8 cellular contexts compared by ENCODE assay signal in genomic region chr22:37608477-37609239, GRCh38. TPM values are rescaled to one million over a fixed set of nuclear protein-coding genes. Genes with fewer than 3 reads are reported as not detected.
DNase-seq lines count a peak whose midpoint lies in the region; ATAC-seq and TF ChIP-seq lines count a peak whose summit lies in the region.

A gene with protein sequence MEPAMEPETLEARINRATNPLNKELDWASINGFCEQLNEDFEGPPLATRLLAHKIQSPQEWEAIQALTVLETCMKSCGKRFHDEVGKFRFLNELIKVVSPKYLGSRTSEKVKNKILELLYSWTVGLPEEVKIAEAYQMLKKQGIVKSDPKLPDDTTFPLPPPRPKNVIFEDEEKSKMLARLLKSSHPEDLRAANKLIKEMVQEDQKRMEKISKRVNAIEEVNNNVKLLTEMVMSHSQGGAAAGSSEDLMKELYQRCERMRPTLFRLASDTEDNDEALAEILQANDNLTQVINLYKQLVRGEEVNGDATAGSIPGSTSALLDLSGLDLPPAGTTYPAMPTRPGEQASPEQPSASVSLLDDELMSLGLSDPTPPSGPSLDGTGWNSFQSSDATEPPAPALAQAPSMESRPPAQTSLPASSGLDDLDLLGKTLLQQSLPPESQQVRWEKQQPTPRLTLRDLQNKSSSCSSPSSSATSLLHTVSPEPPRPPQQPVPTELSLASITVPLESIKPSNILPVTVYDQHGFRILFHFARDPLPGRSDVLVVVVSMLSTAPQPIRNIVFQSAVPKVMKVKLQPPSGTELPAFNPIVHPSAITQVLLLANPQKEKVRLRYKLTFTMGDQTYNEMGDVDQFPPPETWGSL (plus strand): TSS chr22:37608834. CDS start chr22:37608861, 27 bp downstream.

- DNase-seq in DND-41 = peak; percentile 96
- DNase-seq in GM23248 = peak; percentile 98
- peak; percentile 99 for DNase-seq in Kasumi-1 (lab: John Stamatoyannopoulos, UW)
- peak; percentile 96 for DNase-seq in RKO (ENCODE audit: low spot score)
- peak; percentile 94 for DNase-seq in activated T-helper 1 cell treated with Interleukin-2 at 50 U/mL for 16 hours (ENCODE audit: low read depth)
- DNase-seq in esophagus muscularis mucosa (ENCODE audit: extremely low spot score) = peak; percentile 98
- DNase-seq in myocyte (ENCODE audit: low read depth) = peak; percentile 97
- peak; percentile 93 for DNase-seq in stimulated activated CD8-positive, alpha-beta memory T cell treated with anti-CD3 and anti-CD28 coated beads, Interleukin-7, amount 100 ng/mL, for 4 hours (ENCODE audit: low read depth in 2 of 2)

- peaks cover 37% of the 10 kb centered on the region for H3K79me2 ChIP-seq in DND-41 (ENCODE audit: insufficient read depth, low read length)
- peaks cover 30% of the 10 kb centered on the region for H3K79me2 ChIP-seq in GM23248 (ENCODE audit: insufficient read depth)

- intact Hi-C loops in esophagus muscularis mucosa (cut with DNase I) = no loop called here

- H2AFZ ChIP-seq in DND-41 (ENCODE audit: low read depth, low read length) (peak within 1 kb of the TSS; percentile 99), GM23248 (peak within 1 kb of the TSS; percentile 88)

- ATAC-seq in DND-41 (ENCODE audit: insufficient read depth, low read depth) = peak; percentile 81

- no peaks in the 10 kb centered on the region; the same call in 1 of the 2 replicates for H3F3A ChIP-seq in GM23248 (ENCODE audit: insufficient read depth)

- H3K4me3 ChIP-seq in DND-41 (ENCODE audit: low read depth in 1 of 2, low read length in 2 of 2) (peak within 1 kb of the TSS; percentile 88 to 90), GM23248 (peak within 1 kb of the TSS; percentile 92), esophagus muscularis mucosa (peak within 1 kb of the TSS; percentile 91 to 99 (median 94))

- peak within 1 kb of the TSS; percentile 94 for H3K4me2 ChIP-seq in DND-41 (ENCODE audit: insufficient read depth, low read length)
- H3K4me2 ChIP-seq in GM23248 (ENCODE audit: unreplicated experiment) = peak within 1 kb of the TSS; percentile 88

- H3K9me3 ChIP-seq in DND-41 (ENCODE audit: insufficient read depth, low read length, severe bottlenecking) = no peaks in the 10 kb centered on the region
- no peaks in the 10 kb centered on the region for H3K9me3 ChIP-seq in GM23248 (ENCODE audit: low read depth)
- no peaks in the 10 kb centered on the region for H3K9me3 ChIP-seq in esophagus muscularis mucosa

- H3K4me1 ChIP-seq in DND-41 (ENCODE audit: insufficient read depth, low read length) = peaks cover 55% of the 10 kb centered on the region
- peaks cover 14% of the 10 kb centered on the region; the same call in 1 of the 2 replicates for H3K4me1 ChIP-seq in GM23248 (ENCODE audit: insufficient read depth)
- H3K4me1 ChIP-seq in esophagus muscularis mucosa = peaks cover 20 to 56% (median 50%) of the 10 kb centered on the region in 4 donors

- H3K27ac ChIP-seq in DND-41 (ENCODE audit: low read length) = peak within 1 kb of the TSS; percentile 93
- H3K27ac ChIP-seq in GM23248 = peak within 1 kb of the TSS; percentile 96
- H3K27ac ChIP-seq in esophagus muscularis mucosa (replicated peaks in 1 of 4) = peak within 1 kb of the TSS; percentile 93 to 97 (median 95)

- H3K27me3 ChIP-seq in DND-41 (ENCODE audit: insufficient read depth, low read length, poor library complexity) (no peaks in the 10 kb centered on the region), GM23248 (replicated peaks; ENCODE audit: insufficient read depth) (no peaks in the 10 kb centered on the region), esophagus muscularis mucosa (peaks cover 0 to 10% (median 0%) of the 10 kb centered on the region in 4 donors)

- H3K9ac ChIP-seq in DND-41 (ENCODE audit: low read depth, low read length) = peak within 1 kb of the TSS; percentile 93
- peak within 1 kb of the TSS; percentile 89 for H3K9ac ChIP-seq in GM23248

- TF ChIP-seq EP300 in esophagus muscularis mucosa (IDR thresholded peaks at IDR 0.05) = no peak

- no peak for TF ChIP-seq POLR2A in esophagus muscularis mucosa (IDR thresholded peaks at IDR 0.05; ENCODE audit: low read depth)

- WGBS in GM23248 (ENCODE audit: low coverage in 1 of 2, low lambda C conversion rate in 2 of 2, missing lambda C conversion rate in 2 of 2), 2 experiments = 1 to 2% methylated on average over 37 to 57 of the region's 82 CpGs
- 0% methylated on average over 18 of the region's 82 CpGs for WGBS in esophagus muscularis mucosa

- in situ Hi-C loops in GM23248 (cut with MboI) = no loop called here

- TF ChIP-seq CTCF in DND-41 (IDR thresholded peaks at IDR 0.05; ENCODE audit: borderline replicate concordance, extremely low read depth, low read length, poor library complexity, severe bottlenecking) (no peak), esophagus muscularis mucosa (IDR thresholded peaks at IDR 0.05) (peak in 2 of 3 experiments; percentile 4 to 6)

- H4K20me1 ChIP-seq in DND-41 (ENCODE audit: insufficient read depth, low read length) (peaks cover 25% of the 10 kb centered on the region; the same call in 1 of the 2 replicates), GM23248 (ENCODE audit: insufficient read depth) (no peaks in the 10 kb centered on the region)

- peaks cover 9% of the 10 kb centered on the region; the same call in 1 of the 2 replicates for H3K36me3 ChIP-seq in DND-41 (ENCODE audit: insufficient read depth, low read length)
- H3K36me3 ChIP-seq in GM23248 (ENCODE audit: low read depth) = no peaks in the 10 kb centered on the region
- H3K36me3 ChIP-seq in esophagus muscularis mucosa = peaks cover 0 to 2% (median 0%) of the 10 kb centered on the region in 4 donors

- no peaks in the 10 kb centered on the region for H3K9me2 ChIP-seq in GM23248 (ENCODE audit: insufficient read depth)

RNA-seq across cellular contexts. Expression of the gene that starts here (rescaled TPM):
- total RNA-seq in GM23248 (2014; rRNA removed; shearing (Covaris generic)) = 29.7 and 36.9 TPM in 2 replicates
- polyA plus RNA-seq in GM23248 (2016; fragmentation: Nextera tagmentation; extraction: Ambion mirVana) = 29.7 and 29.9 TPM in 2 replicates
- total RNA-seq in esophagus muscularis mucosa (10 to 100 TPM; 30.3 to 44.7 (median 40.9) TPM), myocyte (50.6 and 65.0 TPM in 2 replicates)
- 54.1 TPM for polyA plus RNA-seq in myocyte (2012)

Comparison
In these comparisons a context has a peak if more than half of its experiments do, and no peak if none do; other contexts are left out.
1. Peak in every context shown above with its lines: DNase-seq, ATAC-seq, H3K4me3 ChIP-seq and H3K27ac ChIP-seq.